ENCODE assay signal across 12 cellular contexts in the genomic region with DNA sequence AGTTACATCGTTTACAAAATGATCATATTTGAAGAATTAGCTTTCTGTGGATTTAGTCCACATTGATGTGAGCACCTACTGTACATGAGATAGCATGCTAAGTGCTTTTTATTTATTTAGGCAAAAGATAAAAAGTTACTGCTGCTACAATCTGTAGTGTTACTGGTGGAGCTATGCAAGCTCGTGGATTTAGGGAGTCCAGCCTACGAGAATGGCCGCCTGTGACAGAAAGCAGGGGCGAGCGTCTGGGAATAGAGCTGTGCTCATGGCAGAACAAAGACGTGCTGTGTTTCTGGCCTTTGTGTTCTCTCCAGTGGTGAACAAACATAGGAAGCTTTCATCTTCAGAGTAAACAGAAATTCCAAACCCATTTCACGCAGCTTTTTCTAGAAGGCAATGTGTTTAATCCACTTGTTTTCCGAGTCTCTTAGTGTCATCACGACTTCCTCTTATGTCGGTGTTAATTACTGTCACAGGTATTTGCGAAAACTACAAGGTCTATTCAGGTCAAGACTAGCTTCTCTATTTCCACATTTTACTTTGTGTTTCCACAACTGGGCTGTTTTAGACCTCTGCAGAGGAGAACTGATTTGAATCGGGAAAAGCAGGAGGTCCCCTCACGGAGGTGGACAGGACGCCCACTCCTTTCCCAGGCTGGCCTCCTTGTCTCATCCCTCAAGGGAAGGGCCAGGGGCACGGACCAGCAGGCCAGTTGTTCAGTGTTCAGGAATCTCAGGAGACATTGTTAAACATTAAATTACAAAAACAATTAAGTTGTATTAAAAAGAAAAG.
DNase-seq lines count a peak whose midpoint lies in the region; ATAC-seq, FAIRE-seq and TF ChIP-seq lines count a peak whose summit lies in the region.
"Had no signal": no experiment of that assay in that cellular context is flagged by ENCODE, and none has a peak within 500 bp of the region (broad histone marks: within the 10 kb centered on the region; RNA-seq: fewer than 3 reads in every experiment).

No MANE protein-coding gene starts in this region.

- WGBS in HUES64, result 90% methylated on average over 16 of the region's 16 CpGs
- 92% methylated on average over 16 of the region's 16 CpGs for WGBS in mammary epithelial cell (ENCODE audit: low coverage, missing lambda C conversion rate)

- H3K36me3 Mint-ChIP-seq in CD8-positive, alpha-beta T cell, result no peaks in the 10 kb centered on the region

- H3K27me3 Mint-ChIP-seq in CD8-positive, alpha-beta T cell (ENCODE audit: low read depth), result no peaks in the 10 kb centered on the region
- H3K27me3 Mint-ChIP-seq: CD4-positive, CD25-positive, alpha-beta regulatory T cell had no signal

- H3K4me3 Mint-ChIP-seq in CD8-positive, alpha-beta T cell, result no peak overlapping the region
- H3K4me3 Mint-ChIP-seq: CD4-positive, CD25-positive, alpha-beta regulatory T cell had no signal

- no peak for FAIRE-seq in H54 (lab: Jason Lieb, UNC)
- FAIRE-seq: TTC549 had no signal

- H3K4me1 ChIP-seq in HUES64 (ENCODE audit: insufficient read depth, low read length), result peaks cover 11% of the 10 kb centered on the region; the same call in 1 of the 2 replicates
- peaks cover 13% of the 10 kb centered on the region for H3K4me1 ChIP-seq in CD8-positive, alpha-beta T cell (ENCODE audit: insufficient read depth, low read length)
- H3K4me1 ChIP-seq in mammary epithelial cell (ENCODE audit: insufficient read depth, low read length), result peaks cover 12% of the 10 kb centered on the region

- H3K27ac ChIP-seq in HUES64 (ENCODE audit: low read depth, low read length) (0 out of 2 replicates have a peak overlapping the region, but pooled peaks have one; percentile 22), mammary epithelial cell (ENCODE audit: insufficient read depth, low read depth, low read length) (no peak overlapping the region)
- no peak overlapping the region for H3K27ac ChIP-seq in CD8-positive, alpha-beta T cell (ENCODE audit: low read depth, low read length)
- H3K27ac ChIP-seq: parathyroid adenoma, thoracic aorta had no signal

- H3K36me3 ChIP-seq in HUES64 (ENCODE audit: insufficient read depth, low read length) (no peaks in the 10 kb centered on the region), mammary epithelial cell (ENCODE audit: insufficient read depth, low read length) (no peaks in the 10 kb centered on the region)
- no peaks in the 10 kb centered on the region for H3K36me3 ChIP-seq in CD8-positive, alpha-beta T cell (ENCODE audit: insufficient read depth, low read length)
- H3K36me3 ChIP-seq: thoracic aorta had no signal

- no peak overlapping the region for H3K27ac Mint-ChIP-seq in CD8-positive, alpha-beta T cell
- H3K27ac Mint-ChIP-seq: CD4-positive, CD25-positive, alpha-beta regulatory T cell had no signal

- no peak overlapping the region for H3K4me2 ChIP-seq in mammary epithelial cell (ENCODE audit: insufficient read depth, low read depth, low read length)

- no TSS peak for BruUV-seq in mammary epithelial cell (replicated peaks; lab: Mats Ljungman, UMichigan)

- dilution Hi-C loops in mammary epithelial cell (cut with HindIII; ENCODE audit: low sequenced_read_pairs), result loop anchor here (5.0 kb wide), 1 partner anchor 65 kb away; a partner anchor contains a TSS

- CTCF ChIA-PET in CD8-positive, alpha-beta T cell (lab: Charles Lee), result no interaction called here
- CTCF ChIA-PET in mammary epithelial cell (lab: Charles Lee; ENCODE audit: low non-redundant PET), result no interaction called here

- DNase-seq in SK-N-DZ (ENCODE audit: low spot score) (peak; percentile 19), hypothalamus (lab: John Stamatoyannopoulos, UW) (peak in 38 of 51 donors; percentile 14 to 89 (median 60)), sciatic nerve (ENCODE audit: low spot score) (no peak), H54 (ENCODE audit: insufficient read length, low spot score) (no peak), mammary epithelial cell (no peak)
- DNase-seq in CD8-positive, alpha-beta T cell, result no peak
- DNase-seq: CD4-positive, CD25-positive, alpha-beta regulatory T cell had no signal

- no peaks in the 10 kb centered on the region for H4K20me1 ChIP-seq in mammary epithelial cell (ENCODE audit: insufficient read depth, low read length)

- ATAC-seq in sciatic nerve (peak; percentile 83), SK-N-SH treated with all-trans-retinoic acid at 6 μM for 48 hours (no peak)
- ATAC-seq in CD8-positive, alpha-beta T cell, result no peak

- H3K27me3 ChIP-seq in HUES64 (ENCODE audit: insufficient read depth, low read length) (no peaks in the 10 kb centered on the region), mammary epithelial cell (ENCODE audit: insufficient read depth, low read length) (no peaks in the 10 kb centered on the region)
- no peaks in the 10 kb centered on the region for H3K27me3 ChIP-seq in CD8-positive, alpha-beta T cell (ENCODE audit: insufficient read depth, low read length)

- H3K9ac ChIP-seq in HUES64 (ENCODE audit: low read depth, low read length), result no peak overlapping the region
- H3K9ac ChIP-seq in mammary epithelial cell (ENCODE audit: insufficient read depth, low read length), result no peak overlapping the region
- H3K9ac ChIP-seq: parathyroid adenoma had no signal

- TF ChIP-seq CTCF in CD8-positive, alpha-beta T cell (IDR thresholded peaks at IDR 0.05), result no peak
- TF ChIP-seq CTCF in mammary epithelial cell (conservative IDR thresholded peaks at IDR 0.05 in 1 of 2, IDR thresholded peaks at IDR 0.05 in 1 of 2; ENCODE audit: extremely low read depth in 1 of 2, insufficient read depth in 1 of 2, low read depth in 1 of 2, low read length in 2 of 2), result no peak

- H3K9me3 Mint-ChIP-seq in CD8-positive, alpha-beta T cell, result no peaks in the 10 kb centered on the region
- H3K9me3 Mint-ChIP-seq: CD4-positive, CD25-positive, alpha-beta regulatory T cell had no signal

- in situ Hi-C loops in mammary epithelial cell (cut with MboI; ENCODE audit: low sequenced_read_pairs in 2 of 2), result no loop called here

- H3K79me2 ChIP-seq in mammary epithelial cell (ENCODE audit: insufficient read depth, low read length), result peaks cover 9% of the 10 kb centered on the region

- no peak overlapping the region for H2AFZ ChIP-seq in mammary epithelial cell (ENCODE audit: low read depth, low read length)
- H2AFZ ChIP-seq: parathyroid adenoma had no signal

- H3K4me3 ChIP-seq in HUES64 (ENCODE audit: low read length) (no peak overlapping the region), mammary epithelial cell (replicated peaks in 1 of 3; ENCODE audit: insufficient read depth in 1 of 3, low read depth in 2 of 3, low read length in 3 of 3) (no peak overlapping the region)
- H3K4me3 ChIP-seq in CD8-positive, alpha-beta T cell (ENCODE audit: low read depth, low read length), result no peak overlapping the region
- H3K4me3 ChIP-seq: thoracic aorta had no signal

- TF ChIP-seq POLR2A in H54 (IDR thresholded peaks at IDR 0.05; ENCODE audit: low read depth, low read length), result no peak

- intact Hi-C loops in sciatic nerve (cut with DNase I), result no loop called here
- intact Hi-C loops in CD8-positive, alpha-beta T cell (cut with DNase I, micrococcal nuclease), result no loop called here
- intact Hi-C loops in mammary epithelial cell (cut with micrococcal nuclease), result no loop called here

- POLR2A ChIA-PET in CD8-positive, alpha-beta T cell (lab: Charles Lee), result no interaction called here

- peaks cover 17% of the 10 kb centered on the region for H3K4me1 Mint-ChIP-seq in CD8-positive, alpha-beta T cell (ENCODE audit: low read depth)

- H3K9me3 ChIP-seq in HUES64 (ENCODE audit: insufficient read depth, low read depth, low read length), result no peaks in the 10 kb centered on the region
- H3K9me3 ChIP-seq in CD8-positive, alpha-beta T cell (ENCODE audit: low read length), result no peaks in the 10 kb centered on the region
- H3K9me3 ChIP-seq in mammary epithelial cell (replicated peaks; ENCODE audit: insufficient read depth, low read length), result no peaks in the 10 kb centered on the region
- H3K9me3 ChIP-seq: thoracic aorta had no signal

TF ChIP-seq in SK-N-SH treated with all-trans-retinoic acid at 6 μM for 48 hours, 23 proteins besides CTCF, POLR2A, EP300 and RAD21 (continues in another document):
- no peak for TF ChIP-seq SNAI2 (CRISPR knock-in tag; IDR thresholded peaks at IDR 0.05)
- no peak for TF ChIP-seq ZNF565 (CRISPR knock-in tag; conservative IDR thresholded peaks at IDR 0.05; ENCODE audit: low read depth)
- TF ChIP-seq, protein P1, sequence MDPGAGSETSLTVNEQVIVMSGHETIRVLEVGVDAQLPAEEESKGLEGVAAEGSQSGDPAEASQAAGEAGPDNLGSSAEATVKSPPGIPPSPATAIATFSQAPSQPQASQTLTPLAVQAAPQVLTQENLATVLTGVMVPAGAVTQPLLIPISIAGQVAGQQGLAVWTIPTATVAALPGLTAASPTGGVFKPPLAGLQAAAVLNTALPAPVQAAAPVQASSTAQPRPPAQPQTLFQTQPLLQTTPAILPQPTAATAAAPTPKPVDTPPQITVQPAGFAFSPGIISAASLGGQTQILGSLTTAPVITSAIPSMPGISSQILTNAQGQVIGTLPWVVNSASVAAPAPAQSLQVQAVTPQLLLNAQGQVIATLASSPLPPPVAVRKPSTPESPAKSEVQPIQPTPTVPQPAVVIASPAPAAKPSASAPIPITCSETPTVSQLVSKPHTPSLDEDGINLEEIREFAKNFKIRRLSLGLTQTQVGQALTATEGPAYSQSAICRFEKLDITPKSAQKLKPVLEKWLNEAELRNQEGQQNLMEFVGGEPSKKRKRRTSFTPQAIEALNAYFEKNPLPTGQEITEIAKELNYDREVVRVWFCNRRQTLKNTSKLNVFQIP (CRISPR knock-in tag; IDR thresholded peaks at IDR 0.05; ENCODE audit: borderline replicate concordance, low read depth), result no peak
- TF ChIP-seq ZFP30 (CRISPR knock-in tag; IDR thresholded peaks at IDR 0.05), result no peak
- TF ChIP-seq OSR1 (CRISPR knock-in tag; IDR thresholded peaks at IDR 0.05), result no peak
- no peak for TF ChIP-seq TCF4 (CRISPR knock-in tag; IDR thresholded peaks at IDR 0.05; ENCODE audit: borderline replicate concordance)
- no peak for TF ChIP-seq ARNTL (CRISPR knock-in tag; IDR thresholded peaks at IDR 0.05; ENCODE audit: borderline replicate concordance, low read depth)
- TF ChIP-seq, protein P2, sequence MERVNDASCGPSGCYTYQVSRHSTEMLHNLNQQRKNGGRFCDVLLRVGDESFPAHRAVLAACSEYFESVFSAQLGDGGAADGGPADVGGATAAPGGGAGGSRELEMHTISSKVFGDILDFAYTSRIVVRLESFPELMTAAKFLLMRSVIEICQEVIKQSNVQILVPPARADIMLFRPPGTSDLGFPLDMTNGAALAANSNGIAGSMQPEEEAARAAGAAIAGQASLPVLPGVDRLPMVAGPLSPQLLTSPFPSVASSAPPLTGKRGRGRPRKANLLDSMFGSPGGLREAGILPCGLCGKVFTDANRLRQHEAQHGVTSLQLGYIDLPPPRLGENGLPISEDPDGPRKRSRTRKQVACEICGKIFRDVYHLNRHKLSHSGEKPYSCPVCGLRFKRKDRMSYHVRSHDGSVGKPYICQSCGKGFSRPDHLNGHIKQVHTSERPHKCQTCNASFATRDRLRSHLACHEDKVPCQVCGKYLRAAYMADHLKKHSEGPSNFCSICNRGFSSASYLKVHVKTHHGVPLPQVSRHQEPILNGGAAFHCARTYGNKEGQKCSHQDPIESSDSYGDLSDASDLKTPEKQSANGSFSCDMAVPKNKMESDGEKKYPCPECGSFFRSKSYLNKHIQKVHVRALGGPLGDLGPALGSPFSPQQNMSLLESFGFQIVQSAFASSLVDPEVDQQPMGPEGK (CRISPR knock-in tag; IDR thresholded peaks at IDR 0.05; ENCODE audit: borderline replicate concordance), result no peak
- TF ChIP-seq GLIS3 (CRISPR knock-in tag; IDR thresholded peaks at IDR 0.05), result no peak

Comparison
In these comparisons a context has a peak if more than half of its experiments do, and no peak if none do; other contexts are left out.
1. DNase-seq: peak in SK-N-DZ (single experiment) and hypothalamus (38 of 51); none in sciatic nerve (single experiment), H54 (single experiment), CD8-positive, alpha-beta T cell (0 of 7) and mammary epithelial cell (single experiment).